Comparison of ENCODE assay signal across 1 cellular context in genomic region chr6:26272171-26272631, GRCh38.
A peak's percentile ranks its signal among the peaks of the same experiment; 100 is the strongest.
TF ChIP-seq lines count a peak whose summit lies in the region.

No MANE protein-coding gene starts in this region.

TF ChIP-seq in HepG2, 621 proteins besides CTCF, POLR2A, EP300 and RAD21 (continued from another document and continues in another):
- TF ChIP-seq FUBP1 (CRISPR knock-in tag; IDR thresholded peaks at IDR 0.05; ENCODE audit: borderline replicate concordance) = no peak
- 0 out of 2 replicates have a peak, but pooled peaks have one; percentile 38 for TF ChIP-seq TFDP1 (CRISPR knock-in tag; IDR thresholded peaks at IDR 0.05; ENCODE audit: borderline replicate concordance)
- no peak for TF ChIP-seq EHMT2 (IDR thresholded peaks at IDR 0.05; ENCODE audit: borderline replicate concordance, low read depth, low read length)
- no peak for TF ChIP-seq ZFP1 (CRISPR knock-in tag; IDR thresholded peaks at IDR 0.05)
- no peak for TF ChIP-seq ZNF564 (CRISPR knock-in tag; IDR thresholded peaks at IDR 0.05)
- no peak for TF ChIP-seq ZNF276 (CRISPR knock-in tag; IDR thresholded peaks at IDR 0.05; ENCODE audit: low read depth)
- TF ChIP-seq MAF1 (CRISPR knock-in tag; IDR thresholded peaks at IDR 0.05; ENCODE audit: borderline replicate concordance) = no peak
- no peak for TF ChIP-seq FOXO1 (CRISPR knock-in tag; IDR thresholded peaks at IDR 0.05)
- TF ChIP-seq SALL1 (CRISPR knock-in tag; IDR thresholded peaks at IDR 0.05) = peak; percentile 45; the same call in 1 of the 2 replicates
- no peak for TF ChIP-seq BCL6 (CRISPR knock-in tag; IDR thresholded peaks at IDR 0.05)
- no peak for TF ChIP-seq MZF1 (CRISPR knock-in tag; IDR thresholded peaks at IDR 0.05; ENCODE audit: borderline replicate concordance)
- TF ChIP-seq ZNF138 (CRISPR knock-in tag; IDR thresholded peaks at IDR 0.05; ENCODE audit: low read depth) = no peak
- TF ChIP-seq ZGPAT (CRISPR knock-in tag; IDR thresholded peaks at IDR 0.05) = no peak
- TF ChIP-seq GZF1 (CRISPR knock-in tag; IDR thresholded peaks at IDR 0.05) = 0 out of 2 replicates have a peak, but pooled peaks have one; percentile 22
- TF ChIP-seq NFE2L1 (CRISPR knock-in tag; IDR thresholded peaks at IDR 0.05; ENCODE audit: borderline replicate concordance) = no peak
- TF ChIP-seq MEIS2 (CRISPR knock-in tag; IDR thresholded peaks at IDR 0.05) = no peak
- no peak for TF ChIP-seq CCAR2 (optimal IDR thresholded peaks at IDR 0.05; ENCODE audit: low read depth, low read length)
- TF ChIP-seq ZSCAN9 (CRISPR knock-in tag; IDR thresholded peaks at IDR 0.05; ENCODE audit: borderline replicate concordance) = no peak
- TF ChIP-seq KLF13 (CRISPR knock-in tag; IDR thresholded peaks at IDR 0.05) = no peak
- 0 out of 2 replicates have a peak, but pooled peaks have one; percentile 13 for TF ChIP-seq WIZ (CRISPR knock-in tag; IDR thresholded peaks at IDR 0.05)
- TF ChIP-seq ZNF292 (CRISPR knock-in tag; IDR thresholded peaks at IDR 0.05; ENCODE audit: borderline replicate concordance, low read depth) = no peak
- TF ChIP-seq DDIT3 (CRISPR knock-in tag; IDR thresholded peaks at IDR 0.05) = no peak
- no peak for TF ChIP-seq PCBP2 (optimal IDR thresholded peaks at IDR 0.05; ENCODE audit: low read depth, low read length, poor library complexity, severe bottlenecking)
- no peak for TF ChIP-seq ZKSCAN8 (CRISPR knock-in tag; IDR thresholded peaks at IDR 0.05; ENCODE audit: borderline replicate concordance)
- no peak for TF ChIP-seq ZBTB10 (CRISPR knock-in tag; IDR thresholded peaks at IDR 0.05; ENCODE audit: borderline replicate concordance)
- TF ChIP-seq MXI1 (IDR thresholded peaks at IDR 0.05; ENCODE audit: borderline replicate concordance, low read depth, low read length) = no peak
- TF ChIP-seq ATRX (CRISPR knock-in tag; IDR thresholded peaks at IDR 0.05; ENCODE audit: borderline replicate concordance) = no peak
- TF ChIP-seq PAWR (CRISPR knock-in tag; IDR thresholded peaks at IDR 0.05; ENCODE audit: borderline replicate concordance) = no peak
- TF ChIP-seq MIER2 (CRISPR knock-in tag; IDR thresholded peaks at IDR 0.05) = no peak
- no peak for TF ChIP-seq RBM39 (IDR thresholded peaks at IDR 0.05; ENCODE audit: low read depth, low read length, poor library complexity, severe bottlenecking)
- TF ChIP-seq EZH2 (conservative IDR thresholded peaks at IDR 0.05; ENCODE audit: low read depth, low read length) = no peak
- no peak for TF ChIP-seq MNT (IDR thresholded peaks at IDR 0.05)
- TF ChIP-seq E2F1 (CRISPR knock-in tag; IDR thresholded peaks at IDR 0.05) = no peak
- TF ChIP-seq SP140L (CRISPR knock-in tag; IDR thresholded peaks at IDR 0.05; ENCODE audit: borderline replicate concordance) = no peak
- TF ChIP-seq RARG (CRISPR knock-in tag; IDR thresholded peaks at IDR 0.05; ENCODE audit: low read depth) = peak; percentile 21; the same call in 1 of the 2 replicates
- no peak for TF ChIP-seq REL (CRISPR knock-in tag; conservative IDR thresholded peaks at IDR 0.05)
- no peak for TF ChIP-seq ZNF331 (CRISPR knock-in tag; IDR thresholded peaks at IDR 0.05)
- TF ChIP-seq ATF1 (CRISPR knock-in tag; IDR thresholded peaks at IDR 0.05) = no peak
- no peak for TF ChIP-seq ZNF629 (CRISPR knock-in tag; conservative IDR thresholded peaks at IDR 0.05)
- TF ChIP-seq JARID2 (CRISPR knock-in tag; IDR thresholded peaks at IDR 0.05; ENCODE audit: insufficient replicate concordance) = no peak
- TF ChIP-seq ZBTB7B (CRISPR knock-in tag; IDR thresholded peaks at IDR 0.05) = no peak
- TF ChIP-seq SP1 (IDR thresholded peaks at IDR 0.05) = no peak
- no peak for TF ChIP-seq SP1 (CRISPR knock-in tag; IDR thresholded peaks at IDR 0.05)
- no peak; a peak in 1 of 4 replicates for TF ChIP-seq KLF16 (CRISPR knock-in tag; IDR thresholded peaks at IDR 0.05)
- no peak for TF ChIP-seq MAFK (conservative IDR thresholded peaks at IDR 0.05 in 1 of 2, IDR thresholded peaks at IDR 0.05 in 1 of 2; ENCODE audit: low read length in 2 of 2)
- TF ChIP-seq MAX (IDR thresholded peaks at IDR 0.05) = peak; percentile 36; the same call in 1 of the 2 replicates
- TF ChIP-seq CHD4 (IDR thresholded peaks at IDR 0.05; ENCODE audit: borderline replicate concordance, low read length) = no peak
- TF ChIP-seq ZNF280D (CRISPR knock-in tag; IDR thresholded peaks at IDR 0.05) = no peak
- no peak for TF ChIP-seq TERF1 (CRISPR knock-in tag; IDR thresholded peaks at IDR 0.05)
- TF ChIP-seq HNRNPLL (IDR thresholded peaks at IDR 0.05; ENCODE audit: low read depth, low read length, poor library complexity, severe bottlenecking) = peak; percentile 98
- TF ChIP-seq ZNF136 (CRISPR knock-in tag; IDR thresholded peaks at IDR 0.05; ENCODE audit: low read depth) = no peak
- TF ChIP-seq FLYWCH1 (CRISPR knock-in tag; IDR thresholded peaks at IDR 0.05) = no peak
- TF ChIP-seq ZNF205 (CRISPR knock-in tag; IDR thresholded peaks at IDR 0.05) = 0 out of 2 replicates have a peak, but pooled peaks have one; percentile 22
